In genomic region chr1:152111515-152111968, GRCh38 we compare ENCODE assay signal across 8 cellular contexts. TPM values are rescaled to one million over a fixed set of nuclear protein-coding genes. Genes with fewer than 3 reads are reported as not detected.
DNase-seq lines count a peak whose midpoint lies in the region; ATAC-seq lines count a peak whose summit lies in the region.

No MANE protein-coding gene starts in this region.

- H3K4me3 ChIP-seq in mononuclear cell (ENCODE audit: low read length) = peak overlapping the region; percentile 2

- ATAC-seq in HG03342 (IDR thresholded peaks at IDR 0.05; ENCODE audit: unreplicated experiment) (no peak), GM21381 (IDR thresholded peaks at IDR 0.05; ENCODE audit: unreplicated experiment) (no peak)

- peaks cover 96% of the 10 kb centered on the region for H3K27me3 ChIP-seq in mononuclear cell (ENCODE audit: insufficient read depth, low read length)

- H3K4me1 ChIP-seq in mononuclear cell (ENCODE audit: insufficient read depth, low read length) = peaks cover 56% of the 10 kb centered on the region

- no peaks in the 10 kb centered on the region for H3K9me3 ChIP-seq in mononuclear cell (ENCODE audit: low read depth, low read length)

- DNase-seq in activated CD4-positive, CD25-positive, alpha-beta regulatory T cell treated with anti-CD3 and anti-CD28 coated beads, Interleukin-2, amount 50 U/mL, for 72 hours = peak; percentile 32
- no peak for DNase-seq in activated CD4-positive, CD25-positive, alpha-beta regulatory T cell (lab: John Stamatoyannopoulos, UW)
- DNase-seq in NCI-H69 (lab: John Stamatoyannopoulos, UW) = peak; percentile 81
- peak; percentile 7 for DNase-seq in central memory CD4-positive, alpha-beta T cell
- DNase-seq in 8988T = no peak

RNA-seq across cellular contexts. Expression of gene TCHH, which starts 3.7 kb away (rescaled TPM):
- total RNA-seq in mononuclear cell = not detected

RNA-seq across cellular contexts. Expression of gene TCHHL1, which starts 22.7 kb away (rescaled TPM):
- not detected for total RNA-seq in mononuclear cell

RNA-seq across cellular contexts. Expression of gene RPTN, which starts 47.5 kb away (rescaled TPM):
- total RNA-seq in mononuclear cell = not detected

Comparison
In these comparisons a context has a peak if more than half of its experiments do, and no peak if none do; other contexts are left out.
1. DNase-seq: peak in activated CD4-positive, CD25-positive, alpha-beta regulatory T cell treated with anti-CD3 and anti-CD28 coated beads, Interleukin-2, amount 50 U/mL, for 72 hours (single experiment), NCI-H69 (single experiment) and central memory CD4-positive, alpha-beta T cell (single experiment); none in activated CD4-positive, CD25-positive, alpha-beta regulatory T cell (0 of 4) and 8988T (single experiment).